Comparison of ENCODE assay signal across 19 cellular contexts in genomic region chr11:61277973-61278565, GRCh38. TPM values are rescaled to one million over a fixed set of nuclear protein-coding genes. Genes with fewer than 3 reads are reported as not detected.
A peak's percentile ranks its signal among the peaks of the same experiment; 100 is the strongest.
DNase-seq lines count a peak whose midpoint lies in the region; ATAC-seq and TF ChIP-seq lines count a peak whose summit lies in the region.
"Had no signal": no experiment of that assay in that cellular context is flagged by ENCODE, and none has a peak within 500 bp of the region (broad histone marks: within the 10 kb centered on the region; RNA-seq: fewer than 3 reads in every experiment).

No MANE protein-coding gene starts in this region.

- H3K27me3 Mint-ChIP-seq in brain = no peaks in the 10 kb centered on the region

- TF ChIP-seq CTCF in MM.1S (IDR thresholded peaks at IDR 0.05; ENCODE audit: low read length) = no peak
- no peak for TF ChIP-seq CTCF in brain (conservative IDR thresholded peaks at IDR 0.05)
- TF ChIP-seq CTCF in stomach (IDR thresholded peaks at IDR 0.05) = no peak

- H3K27ac Mint-ChIP-seq in brain = peak overlapping the region in 3 of 5 experiments; percentile 34 to 80 (median 35)
- H3K27ac Mint-ChIP-seq in stimulated activated effector memory CD8-positive, alpha-beta T cell treated with anti-CD3 and anti-CD28 coated beads, Interleukin-12 subunit alpha, Interleukin-12 subunit beta, amount 100 ng/mL, for 72 hours = peak overlapping the region; percentile 38
- H3K27ac Mint-ChIP-seq: GM23338 had no signal

- H3K9ac ChIP-seq in MM.1S (ENCODE audit: low read length) = no peak overlapping the region
- H3K9ac ChIP-seq in mesendoderm (ENCODE audit: low read length) = no peak overlapping the region

- WGBS in mesendoderm (ENCODE audit: extremely low coverage, insufficient coverage, low lambda C conversion rate) = no CpG with 5 or more reads among the region's 11 CpGs
- 69 to 83% (median 78%) methylated on average over 11 of the region's 11 CpGs for WGBS in stomach, 5 donors

- no peaks in the 10 kb centered on the region for H3K79me2 ChIP-seq in MM.1S (ENCODE audit: low read length)
- H3K79me2 ChIP-seq in mesendoderm (ENCODE audit: control insufficient read depth, insufficient read depth, low read length) = no peaks in the 10 kb centered on the region

- no peak overlapping the region for H2BK120ac ChIP-seq in mesendoderm (ENCODE audit: low read depth, low read length)

- no peak for TF ChIP-seq EP300 in stomach (IDR thresholded peaks at IDR 0.05)

- H3K27ac ChIP-seq in MM.1S (ENCODE audit: low read length) = peak overlapping the region; percentile 49; the same call in 1 of the 2 replicates
- H3K27ac ChIP-seq in mesendoderm (ENCODE audit: low read depth, low read length) = peak overlapping the region; percentile 38
- no peak overlapping the region for H3K27ac ChIP-seq in stomach
- H3K27ac ChIP-seq: HL-60 had no signal

- no peak overlapping the region for H2AFZ ChIP-seq in MM.1S (ENCODE audit: low read length)
- H2AFZ ChIP-seq: GM23338 had no signal

- H4K5ac ChIP-seq in mesendoderm (ENCODE audit: low read length) = no peak overlapping the region

- no peaks in the 10 kb centered on the region for H3K9me2 ChIP-seq in MM.1S (replicated peaks; ENCODE audit: insufficient read depth, low read length)

- H3K4me3 Mint-ChIP-seq in brain = peak overlapping the region in 1 of 5 experiments; percentile 5
- no peak overlapping the region for H3K4me3 Mint-ChIP-seq in stimulated activated effector memory CD8-positive, alpha-beta T cell treated with anti-CD3 and anti-CD28 coated beads, Interleukin-12 subunit alpha, Interleukin-12 subunit beta, amount 100 ng/mL, for 72 hours
- H3K4me3 Mint-ChIP-seq: GM23338 had no signal

- H3K36me3 Mint-ChIP-seq in brain = peaks cover 30% of the 10 kb centered on the region
- H3K36me3 Mint-ChIP-seq in stimulated activated effector memory CD8-positive, alpha-beta T cell treated with anti-CD3 and anti-CD28 coated beads, Interleukin-12 subunit alpha, Interleukin-12 subunit beta, amount 100 ng/mL, for 72 hours = peaks cover 9% of the 10 kb centered on the region

- intact Hi-C loops in stomach (cut with DNase I; ENCODE audit: low total_unique reads) = no loop called here

- H3K4me3 ChIP-seq in MM.1S (ENCODE audit: low read length) (no peak overlapping the region), mesendoderm (ENCODE audit: low read length) (no peak overlapping the region), stomach (no peak overlapping the region)
- H3K4me3 ChIP-seq: GM23338 had no signal

- H3K36me3 ChIP-seq in MM.1S (replicated peaks; ENCODE audit: insufficient read depth, low read length) (no peaks in the 10 kb centered on the region), mesendoderm (ENCODE audit: control insufficient read depth, insufficient read depth, low read length) (no peaks in the 10 kb centered on the region), stomach (no peaks in the 10 kb centered on the region)

- no peaks in the 10 kb centered on the region for H3K79me1 ChIP-seq in mesendoderm (ENCODE audit: low read length)

- H3F3A ChIP-seq in MM.1S (ENCODE audit: insufficient read depth, low read length) = no peaks in the 10 kb centered on the region

- H3K4me1 Mint-ChIP-seq in brain = peaks cover 12% of the 10 kb centered on the region
- H3K4me1 Mint-ChIP-seq in stimulated activated effector memory CD8-positive, alpha-beta T cell treated with anti-CD3 and anti-CD28 coated beads, Interleukin-12 subunit alpha, Interleukin-12 subunit beta, amount 100 ng/mL, for 72 hours = peaks cover 6% of the 10 kb centered on the region

- H4K20me1 ChIP-seq in MM.1S (ENCODE audit: insufficient read depth, low read length) = no peaks in the 10 kb centered on the region

- H3K18ac ChIP-seq in mesendoderm (ENCODE audit: low read length) = no peak overlapping the region

- no peak overlapping the region for H3K4ac ChIP-seq in mesendoderm (ENCODE audit: low read depth, low read length)

- no peaks in the 10 kb centered on the region for H3K9me3 ChIP-seq in MM.1S (replicated peaks; ENCODE audit: insufficient read depth, low read length)
- H3K9me3 ChIP-seq in stomach = no peaks in the 10 kb centered on the region

- H3K56ac ChIP-seq in mesendoderm (ENCODE audit: low read length) = no peak overlapping the region

- no peak for ATAC-seq in stimulated activated effector memory CD8-positive, alpha-beta T cell treated with anti-CD3 and anti-CD28 coated beads, Interleukin-12 subunit alpha, Interleukin-12 subunit beta, amount 100 ng/mL, for 72 hours
- ATAC-seq in HG03432 (IDR thresholded peaks at IDR 0.05; ENCODE audit: unreplicated experiment) = no peak
- ATAC-seq: GM23338 had no signal

- no peak for TF ChIP-seq POLR2A in stomach (IDR thresholded peaks at IDR 0.05)

- H3K27me3 ChIP-seq in MM.1S (replicated peaks; ENCODE audit: insufficient read depth, low read length) = peaks cover 15% of the 10 kb centered on the region
- H3K27me3 ChIP-seq in mesendoderm (ENCODE audit: insufficient read depth, low read length, poor library complexity) = no peaks in the 10 kb centered on the region
- peaks cover 0 to 17% (median 0%) of the 10 kb centered on the region in 3 donors for H3K27me3 ChIP-seq in stomach

- H3K9me3 Mint-ChIP-seq in brain = no peaks in the 10 kb centered on the region
- peaks cover 3% of the 10 kb centered on the region for H3K9me3 Mint-ChIP-seq in stimulated activated effector memory CD8-positive, alpha-beta T cell treated with anti-CD3 and anti-CD28 coated beads, Interleukin-12 subunit alpha, Interleukin-12 subunit beta, amount 100 ng/mL, for 72 hours
- H3K9me3 Mint-ChIP-seq: GM23338 had no signal

- H2BK15ac ChIP-seq in mesendoderm (replicated peaks; ENCODE audit: low read depth) = no peak overlapping the region

- H3K4me1 ChIP-seq in MM.1S (ENCODE audit: low read length) (peaks cover 4% of the 10 kb centered on the region; the same call in 1 of the 2 replicates), mesendoderm (ENCODE audit: control insufficient read depth, low read depth, low read length) (peaks cover 7% of the 10 kb centered on the region), stomach (peaks cover 0 to 23% (median 17%) of the 10 kb centered on the region in 4 donors)

- peak overlapping the region; percentile 12; the same call in 1 of the 2 replicates for H3K4me2 ChIP-seq in MM.1S (ENCODE audit: low read depth, low read length)
- no peak overlapping the region for H3K4me2 ChIP-seq in mesendoderm (ENCODE audit: low read length)
- H3K4me2 ChIP-seq: GM23338 had no signal

- H2BK5ac ChIP-seq in mesendoderm (ENCODE audit: low read length) = no peak overlapping the region

- no peak overlapping the region for H4K8ac ChIP-seq in mesendoderm (ENCODE audit: low read depth, low read length)

- no peak overlapping the region for H2AK5ac ChIP-seq in mesendoderm (ENCODE audit: low read length)

- H3K23ac ChIP-seq in mesendoderm (ENCODE audit: low read length) = no peak overlapping the region

- peak; percentile 10 for DNase-seq in MM.1S
- DNase-seq in mesendoderm = peak; percentile 29
- DNase-seq in stimulated activated effector memory CD8-positive, alpha-beta T cell treated with anti-CD3 and anti-CD28 coated beads, Interleukin-12 subunit alpha, Interleukin-12 subunit beta, amount 100 ng/mL, for 72 hours (ENCODE audit: low spot score in 2 of 2) = no peak
- DNase-seq in stimulated activated CD4-positive, alpha-beta T cell treated with anti-CD3 and anti-CD28 coated beads, Interleukin-4, amount 100 ng/mL, for 4 hours = no peak
- no peak for DNase-seq in stomach
- DNase-seq: ACHN, KG1, NCI-H1092 treated with DMSO at 0.1 percent for 48 hours, NCI-H1930, NCI-H2171, NCI-H446 treated with DMSO at 0.1 percent for 48 hours, NCI-H774, SHP77 treated with DMSO at 0.1 percent for 48 hours had no signal

RNA-seq across cellular contexts. Expression of gene VWCE, which starts 17.0 kb away (rescaled TPM):
- polyA plus RNA-seq in brain (ENCODE audit: insufficient read depth, low read depth, low replicate concordance) = 1.0 TPM
- 7.1 TPM for polyA plus RNA-seq in mesendoderm (2013, experiment 1 of 2)
- 6.7 TPM for polyA plus RNA-seq in mesendoderm (2013, experiment 2 of 2)
- total RNA-seq in stomach = 1 to 10 TPM in 2 of 5 donors, under 1 TPM in 1, not detected in 2; 0.45 to 4.6 (median 1.6) TPM
- 1 to 10 TPM in 1 of 3 donors, under 1 TPM in 2; 0.76 to 1.2 (median 0.93) TPM for polyA plus RNA-seq in stomach

RNA-seq across cellular contexts. Expression of gene PGA5, which starts 37.1 kb away (rescaled TPM):
- polyA plus RNA-seq in brain (ENCODE audit: insufficient read depth, low read depth, low replicate concordance) (not detected), stomach (1,000 to 10,000 TPM; 1,014 to 6,178 (median 3,688) TPM)
- polyA plus RNA-seq in mesendoderm (2013, experiment 1 of 2) = 0.31 TPM
- 0.31 TPM for polyA plus RNA-seq in mesendoderm (2013, experiment 2 of 2)
- total RNA-seq in stomach = 1,000 to 10,000 TPM in 2 of 5 donors, 100 to 1,000 TPM in 1, 10 to 100 TPM in 1, 1 to 10 TPM in 1; 5.9 to 5,713 (median 190) TPM
- total RNA-seq: MCF 10A had no signal
- polyA plus RNA-seq: BJ had no signal

RNA-seq across cellular contexts. Expression of gene DDB1, which starts 54.8 kb away (rescaled TPM):
- polyA plus RNA-seq in brain (ENCODE audit: insufficient read depth, low read depth, low replicate concordance) (255 TPM), stomach (10 to 100 TPM; 73.9 to 77.0 (median 74.2) TPM)
- polyA plus RNA-seq in mesendoderm (2013, experiment 1 of 2) = 111 TPM
- polyA plus RNA-seq in mesendoderm (2013, experiment 2 of 2) = 111 TPM
- total RNA-seq in stomach = 100 to 1,000 TPM in 4 of 5 donors, 10 to 100 TPM in 1; 44.2 to 489 (median 152) TPM

RNA-seq across cellular contexts. Expression of gene TKFC, which starts 55.0 kb away (rescaled TPM):
- polyA plus RNA-seq in brain (ENCODE audit: insufficient read depth, low read depth, low replicate concordance) = 70.0 TPM
- 17.3 TPM for polyA plus RNA-seq in mesendoderm (2013, experiment 1 of 2)
- 16.9 TPM for polyA plus RNA-seq in mesendoderm (2013, experiment 2 of 2)
- 100 to 1,000 TPM in 1 of 5 donors, 10 to 100 TPM in 4; 20.6 to 136 (median 63.9) TPM for total RNA-seq in stomach
- polyA plus RNA-seq in stomach = 10 to 100 TPM; 28.0 to 42.9 (median 41.3) TPM

RNA-seq across cellular contexts. Expression of gene PGA4, which starts 55.9 kb away (rescaled TPM):
- 0.66 TPM for polyA plus RNA-seq in brain (ENCODE audit: insufficient read depth, low read depth, low replicate concordance)
- polyA plus RNA-seq in mesendoderm (2013, experiment 1 of 2) = 0.18 TPM
- polyA plus RNA-seq in mesendoderm (2013, experiment 2 of 2) = 0.24 TPM
- total RNA-seq in stomach = over 10,000 TPM in 2 of 5 donors, 1,000 to 10,000 TPM in 1, 100 to 1,000 TPM in 2; 386 to 107,207 (median 2,421) TPM
- polyA plus RNA-seq in stomach = over 10,000 TPM; 17,534 to 25,788 (median 19,705) TPM
- total RNA-seq: GM23338, MCF 10A had no signal
- polyA plus RNA-seq: BJ had no signal

Comparison
In these comparisons a context has a peak if more than half of its experiments do, and no peak if none do; other contexts are left out.
1. DNase-seq: peak in MM.1S (single experiment) and mesendoderm (single experiment); none in stimulated activated effector memory CD8-positive, alpha-beta T cell treated with anti-CD3 and anti-CD28 coated beads, Interleukin-12 subunit alpha, Interleukin-12 subunit beta, amount 100 ng/mL, for 72 hours (0 of 2), stimulated activated CD4-positive, alpha-beta T cell treated with anti-CD3 and anti-CD28 coated beads, Interleukin-4, amount 100 ng/mL, for 4 hours (0 of 2) and stomach (single experiment).
2. H3K27ac ChIP-seq: peak in MM.1S (single experiment) and mesendoderm (single experiment); none in stomach (0 of 5).
3. RNA of gene PGA5, which starts 37.1 kb away (polyA plus RNA-seq): 1,014 to 6,178 TPM in stomach; not detected in brain (single experiment); every median in the first group is over 100 times any median in the second.